In genomic region chr10:14904316-14904732, GRCh38 we compare ENCODE assay signal across 2 cellular contexts.
TF ChIP-seq lines count a peak whose summit lies in the region.

No MANE protein-coding gene starts in this region.

TF ChIP-seq in H1, 55 proteins besides CTCF, POLR2A, EP300 and RAD21:
- TF ChIP-seq CBX8 (IDR thresholded peaks at IDR 0.05; ENCODE audit: borderline replicate concordance, low read depth, low read length) (no peak), CBX5 (IDR thresholded peaks at IDR 0.05; ENCODE audit: low read depth, low read length) (no peak), CHD7 (IDR thresholded peaks at IDR 0.05; ENCODE audit: insufficient replicate concordance, low read length) (peak; percentile 64)

TF ChIP-seq in GM12891, 5 proteins besides CTCF, POLR2A, EP300 and RAD21:
- TF ChIP-seq SPI1 (IDR thresholded peaks at IDR 0.05; ENCODE audit: low read depth, low read length) (no peak), PAX5 (IDR thresholded peaks at IDR 0.05; ENCODE audit: insufficient read depth, low read length, severe bottlenecking) (no peak), POLR2AphosphoS5 (IDR thresholded peaks at IDR 0.05; ENCODE audit: low read depth, low read length) (no peak), POU2F2 (IDR thresholded peaks at IDR 0.05; ENCODE audit: low read depth, low read length) (no peak), TAF1 (IDR thresholded peaks at IDR 0.05; ENCODE audit: low read depth, low read length) (no peak)
